ENCODE assay signal across 8 cellular contexts in the genomic region with DNA sequence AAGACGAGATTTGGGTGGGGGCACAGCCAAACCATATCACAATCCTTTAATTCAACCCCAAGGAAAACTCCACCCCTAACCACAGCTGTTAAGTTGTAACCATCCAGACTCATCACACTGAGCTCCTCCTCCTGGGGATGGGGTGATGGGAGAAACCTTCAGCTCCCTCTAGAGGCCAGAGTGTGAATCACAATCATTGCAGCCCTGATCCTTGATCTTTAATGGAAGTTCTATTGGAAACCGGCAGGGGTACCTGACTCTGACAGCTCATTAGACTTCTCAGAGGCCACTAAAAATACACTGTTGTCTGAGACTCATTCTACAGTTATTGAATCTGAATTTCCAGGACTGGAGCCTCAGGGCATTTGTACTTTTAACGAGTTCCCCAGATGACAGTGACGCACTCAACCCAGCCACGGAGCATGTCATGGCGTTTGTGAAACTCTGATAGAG.
DNase-seq lines count a peak whose midpoint lies in the region; ATAC-seq and TF ChIP-seq lines count a peak whose summit lies in the region.

No MANE protein-coding gene starts in this region.

- no peaks in the 10 kb centered on the region for H3K4me1 ChIP-seq in SJSA1 (replicated peaks)

- H3K36me3 ChIP-seq in SJSA1, result no peaks in the 10 kb centered on the region

- no peak for ATAC-seq in activated T-cell treated with anti-CD3 and anti-CD28 coated beads, Interleukin-2, amount 50 U/mL, for 72 hours (replicated peaks in 1 of 2)
- ATAC-seq in activated T-cell treated with anti-CD3 and anti-CD28 coated beads, Interleukin-2, amount 50 U/mL, for 4 hours, result no peak
- ATAC-seq in GM18519 (IDR thresholded peaks at IDR 0.05; ENCODE audit: low FRiP score, unreplicated experiment) (no peak), GM21381 (IDR thresholded peaks at IDR 0.05; ENCODE audit: unreplicated experiment) (no peak)

- peak; percentile 66 for TF ChIP-seq CTCF in LNCaP clone FGC (IDR thresholded peaks at IDR 0.05; ENCODE audit: control insufficient read depth, extremely low read depth, insufficient read depth)
- TF ChIP-seq CTCF in foreskin fibroblast (IDR thresholded peaks at IDR 0.05; ENCODE audit: low read depth, low read length), result peak; percentile 38

- no peaks in the 10 kb centered on the region for H3K4me1 Mint-ChIP-seq in activated T-cell treated with anti-CD3 and anti-CD28 coated beads, Interleukin-2, amount 50 U/mL, for 72 hours (ENCODE audit: low read depth)
- H3K4me1 Mint-ChIP-seq in activated T-cell treated with anti-CD3 and anti-CD28 coated beads, Interleukin-2, amount 50 U/mL, for 4 hours (ENCODE audit: low read depth), result no peaks in the 10 kb centered on the region

- no peaks in the 10 kb centered on the region for H3K27me3 ChIP-seq in SJSA1 (replicated peaks)

- H3K27ac Mint-ChIP-seq in activated T-cell treated with anti-CD3 and anti-CD28 coated beads, Interleukin-2, amount 50 U/mL, for 72 hours, result no peak overlapping the region

- H3K4me3 ChIP-seq in LNCaP clone FGC (ENCODE audit: low read depth, low read length) (no peak overlapping the region), SJSA1 (no peak overlapping the region), foreskin fibroblast (ENCODE audit: low read depth in 1 of 2, low read length in 2 of 2) (no peak overlapping the region)

- peak; percentile 12 to 23 for DNase-seq in activated T-cell treated with anti-CD3 and anti-CD28 coated beads, Interleukin-2, amount 50 U/mL, for 72 hours
- no peak for DNase-seq in activated T-cell treated with anti-CD3 and anti-CD28 coated beads, Interleukin-2, amount 50 U/mL, for 4 hours
- DNase-seq in LNCaP clone FGC (ENCODE audit: low read depth) (no peak), SJSA1 (ENCODE audit: low read depth in 1 of 2, low spot score in 2 of 2) (peak; percentile 23 to 48), foreskin fibroblast (peak in 1 of 2 donors; percentile 10), retina (peak; percentile 70)

- H3K27me3 Mint-ChIP-seq in activated T-cell treated with anti-CD3 and anti-CD28 coated beads, Interleukin-2, amount 50 U/mL, for 72 hours (ENCODE audit: low read depth), result no peaks in the 10 kb centered on the region
- H3K27me3 Mint-ChIP-seq in activated T-cell treated with anti-CD3 and anti-CD28 coated beads, Interleukin-2, amount 50 U/mL, for 4 hours (ENCODE audit: low read depth), result peaks cover 16% of the 10 kb centered on the region

- no peak overlapping the region for H3K4me3 Mint-ChIP-seq in activated T-cell treated with anti-CD3 and anti-CD28 coated beads, Interleukin-2, amount 50 U/mL, for 72 hours
- H3K4me3 Mint-ChIP-seq in activated T-cell treated with anti-CD3 and anti-CD28 coated beads, Interleukin-2, amount 50 U/mL, for 4 hours, result no peak overlapping the region

- peaks cover 2 to 7% of the 10 kb centered on the region in 2 donors for H3K36me3 Mint-ChIP-seq in activated T-cell treated with anti-CD3 and anti-CD28 coated beads, Interleukin-2, amount 50 U/mL, for 72 hours (ENCODE audit: insufficient read depth in 2 of 2)
- H3K36me3 Mint-ChIP-seq in activated T-cell treated with anti-CD3 and anti-CD28 coated beads, Interleukin-2, amount 50 U/mL, for 4 hours (ENCODE audit: insufficient read depth), result no peaks in the 10 kb centered on the region

- peaks cover 5% of the 10 kb centered on the region; the same call in 1 of the 2 replicates for H3K9me3 ChIP-seq in SJSA1 (replicated peaks)

- peaks cover 4 to 13% of the 10 kb centered on the region in 2 donors for H3K9me3 Mint-ChIP-seq in activated T-cell treated with anti-CD3 and anti-CD28 coated beads, Interleukin-2, amount 50 U/mL, for 72 hours
- H3K9me3 Mint-ChIP-seq in activated T-cell treated with anti-CD3 and anti-CD28 coated beads, Interleukin-2, amount 50 U/mL, for 4 hours, result peaks cover 6% of the 10 kb centered on the region

- H3K27ac ChIP-seq in SJSA1, result no peak overlapping the region

Comparison
In these comparisons a context has a peak if more than half of its experiments do, and no peak if none do; other contexts are left out.
1. DNase-seq: peak in activated T-cell treated with anti-CD3 and anti-CD28 coated beads, Interleukin-2, amount 50 U/mL, for 72 hours (2 of 2), SJSA1 (2 of 2) and retina (single experiment); none in activated T-cell treated with anti-CD3 and anti-CD28 coated beads, Interleukin-2, amount 50 U/mL, for 4 hours (single experiment) and LNCaP clone FGC (single experiment).